18 cellular contexts compared by ENCODE assay signal in the genomic region with DNA sequence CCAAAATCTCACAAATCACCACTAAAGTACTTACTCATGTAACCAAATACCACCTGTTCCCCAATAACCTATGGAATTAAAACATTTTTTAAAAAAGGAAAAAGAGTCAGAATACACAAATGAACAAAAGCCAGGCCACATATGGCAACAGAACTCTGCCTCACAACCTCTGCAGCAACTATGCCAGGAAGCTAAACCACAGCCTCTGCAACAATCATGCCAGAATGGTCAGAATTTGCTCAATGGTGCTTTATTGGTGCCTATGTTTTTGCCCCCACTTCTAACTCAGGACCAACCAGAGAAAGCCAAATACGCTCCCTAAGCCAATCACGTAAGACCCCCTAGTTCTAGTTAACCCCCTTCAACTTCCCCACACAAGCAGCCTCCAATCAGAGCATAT.
A peak's percentile ranks its signal among the peaks of the same experiment; 100 is the strongest.
DNase-seq lines count a peak whose midpoint lies in the region; TF ChIP-seq lines count a peak whose summit lies in the region.
"Had no signal": no experiment of that assay in that cellular context is flagged by ENCODE, and none has a peak within 500 bp of the region (broad histone marks: within the 10 kb centered on the region; RNA-seq: fewer than 3 reads in every experiment).

No MANE protein-coding gene starts in this region.

- no peak overlapping the region for H3K4me3 ChIP-seq in GM23248
- no peak overlapping the region for H3K4me3 ChIP-seq in adipocyte (ENCODE audit: low read length)
- no peak overlapping the region for H3K4me3 ChIP-seq in fibroblast of lung (replicated peaks in 1 of 4; ENCODE audit: control extremely low read depth in 1 of 4, insufficient read depth in 1 of 4, low read depth in 3 of 4, low read length in 4 of 4)
- H3K4me3 ChIP-seq: BLaER1 treated with 17β-estradiol and CSF1 and Interleukin-3, amounts not matched to agents 10 nM and 100 nM had no signal

- H3K27ac ChIP-seq in GM23248 = no peak overlapping the region
- H3K27ac ChIP-seq in fibroblast of lung (ENCODE audit: insufficient read depth, low read length) = no peak overlapping the region
- H3K27ac ChIP-seq in substantia nigra (ENCODE audit: low read depth, low read length, poor library complexity, severe bottlenecking) = no peak overlapping the region
- H3K27ac ChIP-seq: BLaER1 treated with 17β-estradiol and CSF1 and Interleukin-3, amounts not matched to agents 10 nM and 100 nM; KMS-11 had no signal

- peak; percentile 17 for DNase-seq in GM23248
- DNase-seq in adipocyte (ENCODE audit: low read depth) = peak; percentile 15
- peak; percentile 6 to 62 for DNase-seq in fibroblast of lung (ENCODE audit: low read depth in 2 of 2)
- DNase-seq in renal cortical epithelial cell (ENCODE audit: low read depth) = peak; percentile 41
- DNase-seq in KBM-7 = no peak
- no peak for DNase-seq in hepatic stellate cell (ENCODE audit: low spot score)
- DNase-seq in NCI-H1694 (lab: John Stamatoyannopoulos, UW) = no peak
- DNase-seq in substantia nigra (lab: John Stamatoyannopoulos, UW) = no peak
- DNase-seq: DND-41, GDM1, GOT3, NCI-H1105, NCI-H1694 treated with DMSO at 0.1 percent for 48 hours, NCI-H2107, NCI-H2227 treated with DMSO at 0.1 percent for 48 hours, NCI-H524 had no signal

- H3K9me3 ChIP-seq in GM23248 (ENCODE audit: low read depth) (no peaks in the 10 kb centered on the region), adipocyte (ENCODE audit: control insufficient read depth, low read length) (peaks cover 14% of the 10 kb centered on the region), fibroblast of lung (ENCODE audit: control insufficient read depth, insufficient read depth, low read depth, low read length) (no peaks in the 10 kb centered on the region)

- peaks cover 6% of the 10 kb centered on the region; the same call in 1 of the 2 replicates for H3F3A ChIP-seq in GM23248 (ENCODE audit: insufficient read depth)

- H3K4me2 ChIP-seq in GM23248 (ENCODE audit: unreplicated experiment) (no peak overlapping the region), fibroblast of lung (ENCODE audit: extremely low read depth, insufficient read depth, low read length) (no peak overlapping the region)
- H3K4me2 ChIP-seq: KMS-11 had no signal

- H2AFZ ChIP-seq in GM23248 (no peak overlapping the region), fibroblast of lung (ENCODE audit: low read length) (no peak overlapping the region)

- no peaks in the 10 kb centered on the region for H4K20me1 ChIP-seq in GM23248 (ENCODE audit: insufficient read depth)
- H4K20me1 ChIP-seq in fibroblast of lung (ENCODE audit: control insufficient read depth, extremely low read depth, insufficient read depth, low read length) = no peaks in the 10 kb centered on the region
- H4K20me1 ChIP-seq: BLaER1 treated with 17β-estradiol and CSF1 and Interleukin-3, amounts not matched to agents 10 nM and 100 nM had no signal

- no peak overlapping the region for H3K9ac ChIP-seq in GM23248
- no peak overlapping the region for H3K9ac ChIP-seq in adipocyte (ENCODE audit: low read length)
- H3K9ac ChIP-seq in fibroblast of lung (ENCODE audit: insufficient read depth, low read length) = no peak overlapping the region
- H3K9ac ChIP-seq: BLaER1 treated with 17β-estradiol and CSF1 and Interleukin-3, amounts not matched to agents 10 nM and 100 nM; KMS-11 had no signal

- no peaks in the 10 kb centered on the region for H3K9me2 ChIP-seq in GM23248 (ENCODE audit: insufficient read depth)

- in situ Hi-C loops in GM23248 (cut with MboI) = no loop called here
- in situ Hi-C loops in KBM-7 (cut with MboI; ENCODE audit: low pct_unique_long_range_greater_than_20kb, low sequenced_read_pairs) = no loop called here

- peaks cover 45% of the 10 kb centered on the region for H3K27me3 ChIP-seq in GM23248 (replicated peaks; ENCODE audit: insufficient read depth)
- H3K27me3 ChIP-seq in adipocyte (replicated peaks; ENCODE audit: control insufficient read depth, insufficient read depth, low read length) = peaks cover 14% of the 10 kb centered on the region
- no peaks in the 10 kb centered on the region for H3K27me3 ChIP-seq in fibroblast of lung (ENCODE audit: control insufficient read depth, insufficient read depth, low read length)
- H3K27me3 ChIP-seq: BLaER1 treated with 17β-estradiol and CSF1 and Interleukin-3, amounts not matched to agents 10 nM and 100 nM had no signal

- no peaks in the 10 kb centered on the region for H3K79me2 ChIP-seq in GM23248 (ENCODE audit: insufficient read depth)
- H3K79me2 ChIP-seq in fibroblast of lung (ENCODE audit: control insufficient read depth, insufficient read depth, low read length) = no peaks in the 10 kb centered on the region

- H3K36me3 ChIP-seq in GM23248 (ENCODE audit: low read depth) (no peaks in the 10 kb centered on the region), adipocyte (ENCODE audit: control insufficient read depth, insufficient read depth, low read length, severe bottlenecking) (no peaks in the 10 kb centered on the region), fibroblast of lung (ENCODE audit: control insufficient read depth, insufficient read depth, low read length) (no peaks in the 10 kb centered on the region)
- H3K36me3 ChIP-seq: BLaER1 treated with 17β-estradiol and CSF1 and Interleukin-3, amounts not matched to agents 10 nM and 100 nM had no signal

- no peak for TF ChIP-seq CTCF in fibroblast of lung (conservative IDR thresholded peaks at IDR 0.05 in 1 of 2, IDR thresholded peaks at IDR 0.05 in 1 of 2; ENCODE audit: low read depth in 1 of 2, low read length in 2 of 2)

- 28 to 43% methylated on average over 2 of the region's 2 CpGs for WGBS in GM23248 (ENCODE audit: low coverage in 1 of 2, low lambda C conversion rate in 2 of 2, missing lambda C conversion rate in 2 of 2), 2 experiments

- H3K4me1 ChIP-seq in GM23248 (ENCODE audit: insufficient read depth) (no peaks in the 10 kb centered on the region), adipocyte (ENCODE audit: control insufficient read depth, insufficient read depth, low read length) (peaks cover 9% of the 10 kb centered on the region), fibroblast of lung (ENCODE audit: control insufficient read depth, extremely low read depth, insufficient read depth, low read length) (no peaks in the 10 kb centered on the region)

Comparison
In these comparisons a context has a peak if more than half of its experiments do, and no peak if none do; other contexts are left out.
1. DNase-seq: peak in GM23248 (single experiment), adipocyte (single experiment), fibroblast of lung (2 of 2) and renal cortical epithelial cell (single experiment); none in KBM-7 (single experiment), hepatic stellate cell (single experiment), NCI-H1694 (single experiment) and substantia nigra (0 of 49).